ENCODE assay signal across 18 cellular contexts in the genomic region with DNA sequence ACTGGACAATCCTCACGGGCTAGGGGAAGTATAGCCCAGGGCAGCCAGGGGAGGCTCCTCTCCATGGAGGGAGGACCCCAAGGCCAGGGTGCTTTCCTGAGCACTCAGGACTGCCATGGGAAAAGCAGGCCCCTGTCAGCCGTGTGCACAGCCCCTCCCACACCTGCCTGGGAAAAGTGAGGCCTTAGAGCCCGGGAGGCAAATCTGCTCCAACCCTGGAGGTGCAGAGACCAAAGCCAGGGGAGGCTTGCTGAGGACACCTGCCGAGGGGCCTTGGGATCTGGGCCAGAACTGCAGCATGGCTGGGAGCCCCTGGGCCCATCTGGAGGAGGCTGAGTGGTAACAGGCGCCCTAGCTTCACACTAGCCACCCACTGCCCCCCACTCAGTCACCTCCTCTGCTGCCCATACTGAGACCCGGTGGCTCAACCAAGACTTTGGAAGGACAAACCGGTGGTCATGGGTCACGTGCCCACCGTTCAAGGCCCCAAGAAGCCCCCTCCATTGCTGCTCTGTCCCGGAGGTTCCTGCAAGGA. TPM values are rescaled to one million over a fixed set of nuclear protein-coding genes. Genes with fewer than 3 reads are reported as not detected.
A peak's percentile ranks its signal among the peaks of the same experiment; 100 is the strongest.
DNase-seq lines count a peak whose midpoint lies in the region; ATAC-seq, FAIRE-seq and TF ChIP-seq lines count a peak whose summit lies in the region.
"Had no signal": no experiment of that assay in that cellular context is flagged by ENCODE, and none has a peak within 500 bp of the region (broad histone marks: within the 10 kb centered on the region; RNA-seq: fewer than 3 reads in every experiment).

No MANE protein-coding gene starts in this region.

- H3K27ac ChIP-seq in right cardiac atrium (ENCODE audit: low read length), result no peak overlapping the region
- H3K27ac ChIP-seq in aorta (ENCODE audit: low read depth in 1 of 2, low read length in 2 of 2), result no peak overlapping the region
- H3K27ac ChIP-seq in substantia nigra (ENCODE audit: low read depth, low read length, poor library complexity, severe bottlenecking), result no peak overlapping the region
- H3K27ac ChIP-seq: GM23248 had no signal

- 71% methylated on average over 10 of the region's 10 CpGs for WGBS in right cardiac atrium
- 65 to 76% methylated on average over 10 of the region's 10 CpGs for WGBS in aorta, 2 donors

- H3K27me3 ChIP-seq in right cardiac atrium (ENCODE audit: control insufficient read depth, insufficient read depth) (no peaks in the 10 kb centered on the region), aorta (ENCODE audit: control insufficient read depth in 1 of 2, insufficient read depth in 2 of 2, low read length in 1 of 2) (no peaks in the 10 kb centered on the region)

- no peaks in the 10 kb centered on the region for H3K9me3 Mint-ChIP-seq in chondrocyte (ENCODE audit: low read depth)
- H3K9me3 Mint-ChIP-seq: CD8-positive, alpha-beta memory T cell; HFFc6 had no signal

- H3K27me3 Mint-ChIP-seq in chondrocyte (ENCODE audit: low read depth), result peaks cover 33% of the 10 kb centered on the region

- H3K4me3 Mint-ChIP-seq in chondrocyte (ENCODE audit: unreplicated experiment), result no peak overlapping the region
- H3K4me3 Mint-ChIP-seq: CD14-positive monocyte; CD8-positive, alpha-beta memory T cell; HFFc6 had no signal

- intact Hi-C loops in right cardiac atrium (cut with DNase I), result no loop called here
- intact Hi-C loops in left cardiac atrium (cut with DNase I), result no loop called here
- intact Hi-C loops in mucosa of descending colon (cut with DNase I, micrococcal nuclease), result no loop called here
- intact Hi-C loops in aorta (cut with DNase I), result no loop called here

- H3K27ac Mint-ChIP-seq in chondrocyte (ENCODE audit: unreplicated experiment), result no peak overlapping the region
- H3K27ac Mint-ChIP-seq: CD14-positive monocyte; CD8-positive, alpha-beta memory T cell; HFFc6 had no signal

- DNase-seq in right cardiac atrium (peak; percentile 0 to 25 (median 3)), left cardiac atrium (no peak), chondrocyte (ENCODE audit: low spot score) (peak; percentile 70), mucosa of descending colon (peak in 2 of 3 donors; percentile 11 to 16), aorta (peak; percentile 21 to 43), GM19239 (ENCODE audit: insufficient read length, low spot score) (no peak), substantia nigra (lab: John Stamatoyannopoulos, UW) (no peak)
- DNase-seq: ACHN; CD8-positive, alpha-beta memory T cell; DND-41; GF-D8; GM23248; HFFc6 had no signal

- H3K4me3 ChIP-seq in right cardiac atrium (ENCODE audit: low read length), result no peak overlapping the region
- H3K4me3 ChIP-seq in mucosa of descending colon, result no peak overlapping the region
- H3K4me3 ChIP-seq in aorta (ENCODE audit: low read length in 2 of 2), result no peak overlapping the region
- H3K4me3 ChIP-seq: GM23248, HAP-1 had no signal

- H3K36me3 ChIP-seq in mucosa of descending colon (ENCODE audit: low read depth) (no peaks in the 10 kb centered on the region), aorta (ENCODE audit: control insufficient read depth in 1 of 2, insufficient read depth in 2 of 2, low read length in 1 of 2) (no peaks in the 10 kb centered on the region)
- H3K36me3 ChIP-seq: HAP-1 had no signal

- no peaks in the 10 kb centered on the region for H3K36me3 Mint-ChIP-seq in chondrocyte (ENCODE audit: low read depth)
- H3K36me3 Mint-ChIP-seq: CD14-positive monocyte; CD8-positive, alpha-beta memory T cell had no signal

- H3K4me1 ChIP-seq in right cardiac atrium (ENCODE audit: control insufficient read depth, insufficient read depth, low read length) (no peaks in the 10 kb centered on the region), mucosa of descending colon (ENCODE audit: low read depth) (no peaks in the 10 kb centered on the region), aorta (ENCODE audit: control insufficient read depth in 1 of 2, insufficient read depth in 2 of 2, low read length in 2 of 2) (no peaks in the 10 kb centered on the region)
- H3K4me1 ChIP-seq: Caco-2, HAP-1 had no signal

- TF ChIP-seq CTCF in chondrocyte (IDR thresholded peaks at IDR 0.05), result no peak
- TF ChIP-seq CTCF in mucosa of descending colon (IDR thresholded peaks at IDR 0.05), result no peak

- H3K4me1 Mint-ChIP-seq in chondrocyte (ENCODE audit: low read depth), result no peaks in the 10 kb centered on the region
- H3K4me1 Mint-ChIP-seq: CD14-positive monocyte; CD8-positive, alpha-beta memory T cell had no signal

- H3K9me3 ChIP-seq in right cardiac atrium (ENCODE audit: control insufficient read depth, low read length) (no peaks in the 10 kb centered on the region), mucosa of descending colon (no peaks in the 10 kb centered on the region), aorta (ENCODE audit: control insufficient read depth, low read length) (no peaks in the 10 kb centered on the region)
- H3K9me3 ChIP-seq: Caco-2, HAP-1 had no signal

- ATAC-seq in right cardiac atrium (no peak), left cardiac atrium (no peak), mucosa of descending colon (no peak), aorta (ENCODE audit: low FRiP score) (no peak), GM18858 (IDR thresholded peaks at IDR 0.05; ENCODE audit: unreplicated experiment) (no peak)
- ATAC-seq: HepG2 had no signal

- FAIRE-seq in GM19239 (lab: Jason Lieb, UNC), result no peak
- FAIRE-seq: HepG2 had no signal

RNA-seq across cellular contexts. Expression of a gene that starts 55.2 kb away (rescaled TPM):
- total RNA-seq in right cardiac atrium (10 to 100 TPM; 23.0 to 27.6 (median 25.2) TPM), left cardiac atrium (10 to 100 TPM; 19.3 to 29.9 TPM), chondrocyte (39.1 to 43.6 TPM (median 41.3 TPM) in 3 replicates), mucosa of descending colon (10 to 100 TPM; 32.0 to 37.2 (median 34.2) TPM), aorta (10 to 100 TPM; 27.2 to 30.4 TPM)
- polyA plus RNA-seq in right cardiac atrium (15.3 TPM), aorta (10 to 100 TPM; 19.8 to 22.2 TPM)

Comparison
In these comparisons a context has a peak if more than half of its experiments do, and no peak if none do; other contexts are left out.
1. DNase-seq: peak in right cardiac atrium (3 of 3), chondrocyte (single experiment), mucosa of descending colon (2 of 3) and aorta (2 of 2); none in left cardiac atrium (single experiment), GM19239 (single experiment) and substantia nigra (0 of 49).